Comparison of ENCODE assay signal across 17 cellular contexts in genomic region chr21:29313662-29314408, GRCh38. TPM values are rescaled to one million over a fixed set of nuclear protein-coding genes. Genes with fewer than 3 reads are reported as not detected.
DNase-seq lines count a peak whose midpoint lies in the region; TF ChIP-seq lines count a peak whose summit lies in the region.
"Had no signal": no experiment of that assay in that cellular context is flagged by ENCODE, and none has a peak within 500 bp of the region (broad histone marks: within the 10 kb centered on the region; RNA-seq: fewer than 3 reads in every experiment).

No MANE protein-coding gene starts in this region.

- DNase-seq in activated naive CD4-positive, alpha-beta T cell treated with anti-CD3 and anti-CD28 coated beads, Interleukin-2, amount 50 U/mL, for 16 hours, result no peak
- no peak for DNase-seq in HFFc6
- DNase-seq in chondrocyte (ENCODE audit: low spot score), result no peak
- no peak for DNase-seq in progenitor cell of endocrine pancreas (ENCODE audit: low spot score, unreplicated experiment)
- no peak for DNase-seq in activated T-helper 2 cell treated with anti-CD3 and anti-CD28 coated beads, Interferon-gamma antibody, Interleukin-2, Interleukin-4, amounts not matched to agents 10 μg/mL and 5 μg/mL and 100 μg/mL, durations not matched to agents 14 hours and 24 hours and 36 hours (ENCODE audit: low spot score)
- DNase-seq in activated CD8-positive, alpha-beta memory T cell treated with anti-CD3 and anti-CD28 coated beads, Interleukin-2, amount 50 U/mL, for 4 hours, result no peak
- no peak for DNase-seq in activated effector memory CD4-positive, alpha-beta T cell treated with anti-CD3 and anti-CD28 coated beads, Interleukin-2, amount 50 U/mL, for 16 hours
- DNase-seq: COR-L47, GF-D8, NCI-H1436 treated with DMSO at 0.1 percent for 48 hours, NCI-H2029 treated with DMSO at 0.1 percent for 48 hours, NCI-H2171 treated with DMSO at 0.1 percent for 48 hours, NCI-H748 treated with DMSO at 0.1 percent for 48 hours, OCI-M1, RPMI8226 had no signal

- H3K27ac Mint-ChIP-seq in activated naive CD4-positive, alpha-beta T cell treated with anti-CD3 and anti-CD28 coated beads, Interleukin-2, amount 50 U/mL, for 24 hours, result peak overlapping the region; percentile 14
- 0 out of 2 replicates have a peak overlapping the region, but pooled peaks have one; percentile 13 for H3K27ac Mint-ChIP-seq in HFFc6
- peak overlapping the region; percentile 32 for H3K27ac Mint-ChIP-seq in chondrocyte (ENCODE audit: unreplicated experiment)
- H3K27ac Mint-ChIP-seq in progenitor cell of endocrine pancreas, result peak overlapping the region; percentile 9
- H3K27ac Mint-ChIP-seq in activated T-helper 2 cell treated with anti-CD3 and anti-CD28 coated beads, Interferon-gamma antibody, Interleukin-2, Interleukin-4, amounts not matched to agents 10 μg/mL and 5 μg/mL and 100 μg/mL, durations not matched to agents 14 hours and 24 hours and 36 hours, result no peak overlapping the region
- H3K27ac Mint-ChIP-seq: IgD-negative memory B cell had no signal

- peaks cover 15% of the 10 kb centered on the region for H3K36me3 Mint-ChIP-seq in activated naive CD4-positive, alpha-beta T cell treated with anti-CD3 and anti-CD28 coated beads, Interleukin-2, amount 50 U/mL, for 24 hours
- H3K36me3 Mint-ChIP-seq in HFFc6 (ENCODE audit: low read depth), result peaks cover 40% of the 10 kb centered on the region
- peaks cover 6% of the 10 kb centered on the region for H3K36me3 Mint-ChIP-seq in chondrocyte (ENCODE audit: low read depth)
- H3K36me3 Mint-ChIP-seq in progenitor cell of endocrine pancreas (ENCODE audit: insufficient read depth), result peaks cover 20% of the 10 kb centered on the region
- peaks cover 26% of the 10 kb centered on the region for H3K36me3 Mint-ChIP-seq in activated T-helper 2 cell treated with anti-CD3 and anti-CD28 coated beads, Interferon-gamma antibody, Interleukin-2, Interleukin-4, amounts not matched to agents 10 μg/mL and 5 μg/mL and 100 μg/mL, durations not matched to agents 14 hours and 24 hours and 36 hours (ENCODE audit: low read depth)

- no peaks in the 10 kb centered on the region for H3K27me3 Mint-ChIP-seq in activated naive CD4-positive, alpha-beta T cell treated with anti-CD3 and anti-CD28 coated beads, Interleukin-2, amount 50 U/mL, for 24 hours
- no peaks in the 10 kb centered on the region; the same call in 1 of the 2 replicates for H3K27me3 Mint-ChIP-seq in HFFc6 (ENCODE audit: insufficient read depth)
- no peaks in the 10 kb centered on the region for H3K27me3 Mint-ChIP-seq in chondrocyte (ENCODE audit: low read depth)
- H3K27me3 Mint-ChIP-seq in progenitor cell of endocrine pancreas, result no peaks in the 10 kb centered on the region
- H3K27me3 Mint-ChIP-seq in activated T-helper 2 cell treated with anti-CD3 and anti-CD28 coated beads, Interferon-gamma antibody, Interleukin-2, Interleukin-4, amounts not matched to agents 10 μg/mL and 5 μg/mL and 100 μg/mL, durations not matched to agents 14 hours and 24 hours and 36 hours (ENCODE audit: low read depth), result no peaks in the 10 kb centered on the region
- H3K27me3 Mint-ChIP-seq: IgD-negative memory B cell had no signal

- TF ChIP-seq CTCF in HFFc6 (IDR thresholded peaks at IDR 0.05) (no peak), chondrocyte (IDR thresholded peaks at IDR 0.05) (no peak), progenitor cell of endocrine pancreas (IDR thresholded peaks at IDR 0.05; ENCODE audit: unreplicated experiment) (no peak)

- H3K4me3 Mint-ChIP-seq in activated naive CD4-positive, alpha-beta T cell treated with anti-CD3 and anti-CD28 coated beads, Interleukin-2, amount 50 U/mL, for 24 hours, result no peak overlapping the region
- no peak overlapping the region for H3K4me3 Mint-ChIP-seq in HFFc6
- no peak overlapping the region for H3K4me3 Mint-ChIP-seq in chondrocyte (ENCODE audit: unreplicated experiment)
- no peak overlapping the region for H3K4me3 Mint-ChIP-seq in progenitor cell of endocrine pancreas (ENCODE audit: low read depth)
- no peak overlapping the region for H3K4me3 Mint-ChIP-seq in activated T-helper 2 cell treated with anti-CD3 and anti-CD28 coated beads, Interferon-gamma antibody, Interleukin-2, Interleukin-4, amounts not matched to agents 10 μg/mL and 5 μg/mL and 100 μg/mL, durations not matched to agents 14 hours and 24 hours and 36 hours (ENCODE audit: low read depth)
- H3K4me3 Mint-ChIP-seq: IgD-negative memory B cell had no signal

- peaks cover 87% of the 10 kb centered on the region for H3K4me1 Mint-ChIP-seq in activated naive CD4-positive, alpha-beta T cell treated with anti-CD3 and anti-CD28 coated beads, Interleukin-2, amount 50 U/mL, for 24 hours
- H3K4me1 Mint-ChIP-seq in HFFc6 (ENCODE audit: low read depth) (peaks cover 91% of the 10 kb centered on the region), chondrocyte (ENCODE audit: low read depth) (peaks cover 83% of the 10 kb centered on the region), progenitor cell of endocrine pancreas (ENCODE audit: low read depth) (peaks cover 13% of the 10 kb centered on the region)
- peaks cover 15% of the 10 kb centered on the region for H3K4me1 Mint-ChIP-seq in activated T-helper 2 cell treated with anti-CD3 and anti-CD28 coated beads, Interferon-gamma antibody, Interleukin-2, Interleukin-4, amounts not matched to agents 10 μg/mL and 5 μg/mL and 100 μg/mL, durations not matched to agents 14 hours and 24 hours and 36 hours (ENCODE audit: low read depth)

- H3K9me3 Mint-ChIP-seq in activated naive CD4-positive, alpha-beta T cell treated with anti-CD3 and anti-CD28 coated beads, Interleukin-2, amount 50 U/mL, for 24 hours, result no peaks in the 10 kb centered on the region
- H3K9me3 Mint-ChIP-seq in HFFc6 (no peaks in the 10 kb centered on the region), chondrocyte (ENCODE audit: low read depth) (peaks cover 2% of the 10 kb centered on the region), progenitor cell of endocrine pancreas (ENCODE audit: low read depth) (peaks cover 20% of the 10 kb centered on the region)
- no peaks in the 10 kb centered on the region for H3K9me3 Mint-ChIP-seq in activated T-helper 2 cell treated with anti-CD3 and anti-CD28 coated beads, Interferon-gamma antibody, Interleukin-2, Interleukin-4, amounts not matched to agents 10 μg/mL and 5 μg/mL and 100 μg/mL, durations not matched to agents 14 hours and 24 hours and 36 hours

- intact Hi-C loops in activated T-helper 2 cell treated with anti-CD3 and anti-CD28 coated beads, Interferon-gamma antibody, Interleukin-2, Interleukin-4, amounts not matched to agents 10 μg/mL and 5 μg/mL and 100 μg/mL, durations not matched to agents 14 hours and 24 hours and 36 hours (cut with micrococcal nuclease), result no loop called here

RNA-seq across cellular contexts. Expression of gene BACH1, which starts 15.1 kb away (rescaled TPM):
- 10 to 100 TPM; 47.3 to 53.5 (median 53.1) TPM for total RNA-seq in HFFc6 (2021; fragmentation: NEBNext Ultra II Directional; extraction: Animal tissue kit (Norgen Biotek cat#: 25700))
- 85.4 to 123 TPM (median 120 TPM) in 3 replicates for total RNA-seq in chondrocyte
- 83.2 and 95.5 TPM in 2 replicates for total RNA-seq in progenitor cell of endocrine pancreas
- total RNA-seq in activated T-helper 2 cell treated with anti-CD3 and anti-CD28 coated beads, Interferon-gamma antibody, Interleukin-2, Interleukin-4, amounts not matched to agents 10 μg/mL and 5 μg/mL and 100 μg/mL, durations not matched to agents 14 hours and 24 hours and 36 hours, result 35.2 and 37.9 TPM in 2 replicates
